ENCODE assay signal across 1 cellular context in the genomic region with DNA sequence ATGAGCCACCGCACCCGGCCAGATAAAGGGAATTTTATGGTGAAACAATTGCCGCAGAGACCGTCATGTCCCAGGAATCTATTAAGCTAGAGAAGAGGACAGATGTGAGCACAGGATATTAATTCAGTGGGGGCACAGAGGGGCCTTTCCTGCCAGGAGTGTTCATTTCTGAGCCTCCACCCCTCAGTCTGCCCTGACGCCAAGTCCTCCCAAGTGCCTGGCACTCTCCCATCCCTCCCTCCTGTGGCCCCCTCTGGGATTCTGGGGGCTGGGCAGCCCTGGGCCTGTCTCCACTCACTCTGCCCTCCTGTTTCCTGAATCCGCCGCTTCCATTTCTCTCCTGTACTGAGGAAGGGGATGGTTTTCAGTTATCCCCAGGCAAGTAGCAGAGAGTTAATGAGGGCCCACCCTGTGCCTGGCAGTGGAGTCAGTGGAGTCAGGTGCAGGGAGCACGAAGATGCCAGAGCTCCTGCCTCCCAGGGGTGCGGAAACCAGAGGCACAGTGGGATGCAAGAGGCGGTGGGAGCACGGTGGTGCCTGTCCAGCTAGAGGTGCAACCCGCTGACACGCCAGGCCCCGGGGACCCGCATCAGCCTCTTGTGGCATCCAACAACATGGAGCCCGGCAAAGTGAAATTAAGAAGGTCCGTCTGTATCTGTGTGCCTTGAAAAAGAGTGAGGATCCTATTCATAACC.
TF ChIP-seq lines count a peak whose summit lies in the region.

No MANE protein-coding gene starts in this region.

TF ChIP-seq in HepG2, 621 proteins besides CTCF, POLR2A, EP300 and RAD21:
- TF ChIP-seq ZNF18 (CRISPR knock-in tag; IDR thresholded peaks at IDR 0.05; ENCODE audit: insufficient replicate concordance) (no peak), IKZF4 (CRISPR knock-in tag; IDR thresholded peaks at IDR 0.05; ENCODE audit: borderline replicate concordance, low read depth, not compliant biosample characterization) (no peak), SSRP1 (CRISPR knock-in tag; IDR thresholded peaks at IDR 0.05) (no peak), ZNF775 (CRISPR knock-in tag; IDR thresholded peaks at IDR 0.05; ENCODE audit: borderline replicate concordance) (no peak), KLF12 (CRISPR knock-in tag; IDR thresholded peaks at IDR 0.05; ENCODE audit: borderline replicate concordance) (no peak), ZNF766 (CRISPR knock-in tag; IDR thresholded peaks at IDR 0.05; ENCODE audit: borderline replicate concordance) (no peak), ZSCAN31 (CRISPR knock-in tag; IDR thresholded peaks at IDR 0.05; ENCODE audit: low read depth) (no peak), SOX5 (CRISPR knock-in tag; IDR thresholded peaks at IDR 0.05; ENCODE audit: borderline replicate concordance) (no peak), ZNF563 (CRISPR knock-in tag; IDR thresholded peaks at IDR 0.05) (no peak), ZNF205 (CRISPR knock-in tag; IDR thresholded peaks at IDR 0.05) (no peak), NR0B2 (CRISPR knock-in tag; IDR thresholded peaks at IDR 0.05) (no peak), ZNF343 (CRISPR knock-in tag; IDR thresholded peaks at IDR 0.05) (no peak), ERF (CRISPR knock-in tag; IDR thresholded peaks at IDR 0.05) (no peak), IKZF5 (CRISPR knock-in tag; IDR thresholded peaks at IDR 0.05) (no peak), ATRX (CRISPR knock-in tag; IDR thresholded peaks at IDR 0.05; ENCODE audit: borderline replicate concordance) (no peak), MED1 (CRISPR knock-in tag; IDR thresholded peaks at IDR 0.05) (no peak), ZNF282 (IDR thresholded peaks at IDR 0.05; ENCODE audit: partially characterized antibody) (no peak), XRCC5 (optimal IDR thresholded peaks at IDR 0.05; ENCODE audit: low read length) (no peak), DR1 (CRISPR knock-in tag; IDR thresholded peaks at IDR 0.05) (no peak)
- TF ChIP-seq, protein P1, sequence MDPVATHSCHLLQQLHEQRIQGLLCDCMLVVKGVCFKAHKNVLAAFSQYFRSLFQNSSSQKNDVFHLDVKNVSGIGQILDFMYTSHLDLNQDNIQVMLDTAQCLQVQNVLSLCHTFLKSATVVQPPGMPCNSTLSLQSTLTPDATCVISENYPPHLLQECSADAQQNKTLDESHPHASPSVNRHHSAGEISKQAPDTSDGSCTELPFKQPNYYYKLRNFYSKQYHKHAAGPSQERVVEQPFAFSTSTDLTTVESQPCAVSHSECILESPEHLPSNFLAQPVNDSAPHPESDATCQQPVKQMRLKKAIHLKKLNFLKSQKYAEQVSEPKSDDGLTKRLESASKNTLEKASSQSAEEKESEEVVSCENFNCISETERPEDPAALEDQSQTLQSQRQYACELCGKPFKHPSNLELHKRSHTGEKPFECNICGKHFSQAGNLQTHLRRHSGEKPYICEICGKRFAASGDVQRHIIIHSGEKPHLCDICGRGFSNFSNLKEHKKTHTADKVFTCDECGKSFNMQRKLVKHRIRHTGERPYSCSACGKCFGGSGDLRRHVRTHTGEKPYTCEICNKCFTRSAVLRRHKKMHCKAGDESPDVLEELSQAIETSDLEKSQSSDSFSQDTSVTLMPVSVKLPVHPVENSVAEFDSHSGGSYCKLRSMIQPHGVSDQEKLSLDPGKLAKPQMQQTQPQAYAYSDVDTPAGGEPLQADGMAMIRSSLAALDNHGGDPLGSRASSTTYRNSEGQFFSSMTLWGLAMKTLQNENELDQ (CRISPR knock-in tag; IDR thresholded peaks at IDR 0.05; ENCODE audit: borderline replicate concordance): no peak
